Comparison of ENCODE assay signal across 2 cellular contexts in the genomic region with DNA sequence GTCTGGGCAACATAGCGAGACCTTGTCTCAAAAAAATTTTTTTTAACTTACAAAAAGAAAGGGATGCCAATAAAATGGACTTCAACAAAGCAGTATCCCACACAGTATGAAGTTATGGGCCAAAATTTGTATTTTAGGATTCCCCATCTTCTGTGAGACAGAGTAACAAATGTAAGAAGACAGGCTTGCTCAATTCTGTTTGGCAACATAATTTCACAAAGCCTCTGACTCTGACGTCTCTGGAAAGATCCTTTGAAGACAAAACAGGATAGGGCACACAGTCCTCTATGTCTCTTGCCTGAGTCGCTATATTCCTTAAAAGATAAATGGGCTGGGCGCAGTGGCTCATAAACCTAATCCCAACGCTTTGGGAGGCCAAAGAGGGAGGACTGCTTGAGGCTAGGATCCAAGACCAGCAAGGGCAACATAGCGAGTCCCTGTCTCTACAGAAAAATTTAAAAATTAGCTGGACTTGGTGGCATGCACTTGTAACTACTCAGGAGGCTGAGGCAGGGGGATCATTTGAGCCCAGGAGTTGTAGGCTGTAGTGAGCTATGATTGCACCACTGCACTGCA.
TF ChIP-seq lines count a peak whose summit lies in the region.

No MANE protein-coding gene starts in this region.

TF ChIP-seq in A549, 52 proteins besides CTCF, POLR2A, EP300 and RAD21:
- TF ChIP-seq JUNB (IDR thresholded peaks at IDR 0.05) (no peak), CBX2 (IDR thresholded peaks at IDR 0.05; ENCODE audit: borderline replicate concordance, low read depth) (no peak), HMGXB4 (CRISPR knock-in tag; IDR thresholded peaks at IDR 0.05; ENCODE audit: borderline replicate concordance) (no peak), REST (IDR thresholded peaks at IDR 0.05) (no peak), HES2 (IDR thresholded peaks at IDR 0.05) (no peak), NFE2L2 (conservative IDR thresholded peaks at IDR 0.05; ENCODE audit: low read length) (no peak), RARB (CRISPR knock-in tag; IDR thresholded peaks at IDR 0.05) (no peak), HDAC2 (IDR thresholded peaks at IDR 0.05) (no peak)

TF ChIP-seq in IMR-90, 13 proteins besides CTCF, POLR2A, EP300 and RAD21:
- TF ChIP-seq NFE2L2 (IDR thresholded peaks at IDR 0.05; ENCODE audit: low read depth, low read length) (no peak), MAFK (IDR thresholded peaks at IDR 0.05; ENCODE audit: low read depth, low read length) (no peak), FOS (IDR thresholded peaks at IDR 0.05; ENCODE audit: low read depth, low read length) (no peak), BHLHE40 (IDR thresholded peaks at IDR 0.05; ENCODE audit: low read depth, low read length) (no peak), CHD1 (IDR thresholded peaks at IDR 0.05; ENCODE audit: low read depth, low read length) (no peak), RFX5 (IDR thresholded peaks at IDR 0.05; ENCODE audit: low read depth, low read length) (no peak), RCOR1 (IDR thresholded peaks at IDR 0.05; ENCODE audit: insufficient replicate concordance, low read length) (no peak), SMC3 (IDR thresholded peaks at IDR 0.05; ENCODE audit: low read depth, low read length) (no peak), ELK1 (IDR thresholded peaks at IDR 0.05; ENCODE audit: borderline replicate concordance, low read depth, low read length) (no peak), CEBPB (IDR thresholded peaks at IDR 0.05; ENCODE audit: low read depth, low read length) (no peak), MXI1 (IDR thresholded peaks at IDR 0.05; ENCODE audit: borderline replicate concordance, low read depth, low read length) (no peak), MAZ (IDR thresholded peaks at IDR 0.05; ENCODE audit: borderline replicate concordance, low read depth, low read length) (no peak)
- TF ChIP-seq, protein P1, sequence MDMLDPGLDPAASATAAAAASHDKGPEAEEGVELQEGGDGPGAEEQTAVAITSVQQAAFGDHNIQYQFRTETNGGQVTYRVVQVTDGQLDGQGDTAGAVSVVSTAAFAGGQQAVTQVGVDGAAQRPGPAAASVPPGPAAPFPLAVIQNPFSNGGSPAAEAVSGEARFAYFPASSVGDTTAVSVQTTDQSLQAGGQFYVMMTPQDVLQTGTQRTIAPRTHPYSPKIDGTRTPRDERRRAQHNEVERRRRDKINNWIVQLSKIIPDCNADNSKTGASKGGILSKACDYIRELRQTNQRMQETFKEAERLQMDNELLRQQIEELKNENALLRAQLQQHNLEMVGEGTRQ (IDR thresholded peaks at IDR 0.05; ENCODE audit: low read depth, low read length), result no peak
